In the genomic region with DNA sequence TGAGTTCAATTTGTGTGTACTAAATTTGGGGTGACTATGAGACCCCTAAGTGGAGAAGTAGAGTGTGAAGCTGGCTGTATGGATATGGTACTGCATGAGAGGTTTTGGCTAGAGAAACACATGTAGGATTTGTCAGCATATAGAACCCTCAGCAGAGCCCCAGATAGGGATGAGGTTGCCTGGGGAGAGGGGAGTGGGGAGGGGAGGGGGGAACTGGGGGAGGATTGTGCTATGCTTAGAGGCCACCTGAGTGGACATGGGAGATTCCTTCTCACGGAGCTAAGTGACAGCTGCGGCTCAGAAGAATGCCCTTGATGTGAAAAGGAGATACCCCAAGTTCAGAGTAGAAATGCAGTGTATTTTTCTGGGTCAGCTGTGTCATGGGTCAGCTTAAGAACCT, we compare ENCODE assay signal across 21 cellular contexts.
"Had no signal": no experiment of that assay in that cellular context is flagged by ENCODE, and none has a peak within 500 bp of the region (broad histone marks: within the 10 kb centered on the region; RNA-seq: fewer than 3 reads in every experiment).

No MANE protein-coding gene starts in this region.

- H3K9me3 ChIP-seq: MG63 had no signal

- ATAC-seq: activated CD4-positive, alpha-beta T cell treated with anti-CD3 and anti-CD28 coated beads for 36 hours; activated T-cell treated with anti-CD3 and anti-CD28 coated beads, Interleukin-2, amount 50 U/mL, for 72 hours; T-cell had no signal

- H3K9ac ChIP-seq: KMS-11 had no signal

- H3K36me3 ChIP-seq: brain microvascular endothelial cell, cardiac muscle cell had no signal

- FAIRE-seq: RCC 7860 had no signal

- H3K27ac ChIP-seq: brain microvascular endothelial cell, cardiac muscle cell, KMS-11 had no signal

- H3K4me2 ChIP-seq: KMS-11 had no signal

- DNase-seq: activated CD4-positive, alpha-beta memory T cell treated with anti-CD3 and anti-CD28 coated beads, Interleukin-2, amount 10 ng/mL, durations not matched to agents 7 days and 5 days; activated CD4-positive, alpha-beta T cell treated with anti-CD3 and anti-CD28 coated beads for 36 hours; activated CD4-positive, alpha-beta T cell treated with anti-CD3 and anti-CD28 coated beads, Interleukin-2, amount 50 U/mL, for 1 hour; activated gamma-delta T cell treated with Interleukin-2 at 50 U/mL for 16 hours; activated naive CD4-positive, alpha-beta T cell treated with anti-CD3 and anti-CD28 coated beads, Interleukin-2, amount 10 ng/mL, durations not matched to agents 7 days and 5 days; activated naive CD8-positive, alpha-beta T cell treated with anti-CD3 and anti-CD28 coated beads for 36 hours; activated T-cell treated with anti-CD3 and anti-CD28 coated beads, Interleukin-2, amount 50 U/mL, for 72 hours; brain microvascular endothelial cell; MG63; MV-4-11; NCI-H1092 treated with DMSO at 0.1 percent for 48 hours; NCI-H1417 treated with DMSO at 0.1 percent for 48 hours; NCI-H1694; NCI-H2029 treated with DMSO at 0.1 percent for 48 hours; NCI-H345; NCI-H524; SIG-M5; T-cell had no signal

- H3K4me3 ChIP-seq: cardiac muscle cell, MG63 had no signal

- H3K27me3 ChIP-seq: brain microvascular endothelial cell, cardiac muscle cell, MG63 had no signal
